ENCODE assay signal across 19 cellular contexts in the genomic region with DNA sequence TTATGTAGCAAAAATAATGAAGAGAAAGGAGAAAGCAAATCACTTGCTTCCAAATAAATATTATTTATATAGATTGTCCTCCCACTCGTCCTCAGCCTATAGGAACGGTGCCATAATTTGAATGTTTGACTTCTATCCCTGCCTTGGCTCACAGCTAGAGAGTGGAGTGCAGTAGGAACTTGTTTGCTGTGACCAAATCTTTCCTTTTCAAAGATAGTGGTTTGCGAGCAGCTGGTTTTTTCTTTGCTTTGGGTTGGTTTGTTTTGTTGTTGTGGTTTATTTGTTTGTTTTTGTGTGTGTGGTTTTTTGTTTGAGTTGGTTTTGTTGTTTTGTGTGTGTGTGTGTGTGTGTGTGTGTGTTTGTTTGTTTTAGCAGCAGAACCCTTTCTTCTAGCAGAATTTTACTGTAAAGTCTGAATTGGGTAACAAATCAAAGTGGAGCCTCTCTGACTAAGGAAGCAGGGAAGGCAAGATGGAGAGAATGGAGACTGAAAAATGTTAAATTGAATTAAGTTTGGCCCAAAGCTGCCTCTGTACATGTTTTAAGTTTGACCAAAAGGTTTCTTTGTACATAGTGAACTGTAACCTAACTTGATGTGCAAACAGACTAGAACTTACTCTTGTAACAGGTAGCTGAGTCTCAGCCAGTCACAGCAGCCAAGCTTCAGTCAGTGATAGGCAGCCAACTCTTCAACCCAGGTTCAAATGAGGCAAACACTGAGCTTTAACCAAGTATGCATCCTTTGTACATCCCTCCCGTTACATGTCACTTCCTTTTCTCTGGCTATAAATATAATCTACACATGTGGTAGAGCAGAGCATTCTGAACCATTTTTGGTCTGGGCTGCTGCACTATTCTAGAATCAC.
DNase-seq lines count a peak whose midpoint lies in the region; ATAC-seq and TF ChIP-seq lines count a peak whose summit lies in the region.
"Had no signal": no experiment of that assay in that cellular context is flagged by ENCODE, and none has a peak within 500 bp of the region (broad histone marks: within the 10 kb centered on the region; RNA-seq: fewer than 3 reads in every experiment).

No MANE protein-coding gene starts in this region.

- no peak overlapping the region for H2BK12ac ChIP-seq in H9 (ENCODE audit: insufficient read length, low read depth, low read length)

- H3K4me1 ChIP-seq in H9 (ENCODE audit: insufficient read depth, low read length), result no peaks in the 10 kb centered on the region; the same call in 1 of the 2 replicates
- H3K4me1 ChIP-seq in OCI-LY7 (ENCODE audit: insufficient read depth, low read length, poor library complexity, severe bottlenecking), result peaks cover 11% of the 10 kb centered on the region
- H3K4me1 ChIP-seq in mesendoderm (ENCODE audit: control insufficient read depth, low read depth, low read length), result peaks cover 4% of the 10 kb centered on the region
- H3K4me1 ChIP-seq in gastroesophageal sphincter, result peaks cover 0 to 4% (median 0%) of the 10 kb centered on the region in 3 donors
- H3K4me1 ChIP-seq: sigmoid colon had no signal

- ATAC-seq in gastroesophageal sphincter, result no peak
- ATAC-seq in sciatic nerve, result no peak
- ATAC-seq: activated naive CD4-positive, alpha-beta T cell treated with anti-CD3 and anti-CD28 coated beads, Interleukin-2, amount 50 U/mL, for 72 hours; gastrocnemius medialis; stimulated activated naive CD8-positive, alpha-beta T cell treated with anti-CD3 and anti-CD28 coated beads, Interleukin-15, Interleukin-2, amounts not matched to agents 100 U/mL and 50 U/mL, for 24 hours had no signal

- H2BK20ac ChIP-seq in H9 (ENCODE audit: low read depth, low read length, poor library complexity, severe bottlenecking), result no peak overlapping the region

- H3K27ac Mint-ChIP-seq in H9, result peak overlapping the region; percentile 16 to 96 (median 83)
- no peak overlapping the region for H3K27ac Mint-ChIP-seq in activated T-cell treated with anti-CD3 and anti-CD28 coated beads, Interleukin-2, amount 50 U/mL, for 24 hours
- H3K27ac Mint-ChIP-seq: CD14-positive monocyte had no signal

- no peak for TF ChIP-seq POLR2A in gastroesophageal sphincter (IDR thresholded peaks at IDR 0.05)

- no peak overlapping the region for H2BK5ac ChIP-seq in H9 (ENCODE audit: insufficient read length, low read length)
- no peak overlapping the region for H2BK5ac ChIP-seq in mesendoderm (ENCODE audit: low read length)

- H3K4me3 Mint-ChIP-seq in H9, result no peak overlapping the region
- no peak overlapping the region for H3K4me3 Mint-ChIP-seq in activated T-cell treated with anti-CD3 and anti-CD28 coated beads, Interleukin-2, amount 50 U/mL, for 24 hours
- H3K4me3 Mint-ChIP-seq: CD14-positive monocyte had no signal

- H3K9ac ChIP-seq in H9 (ENCODE audit: extremely low read depth, insufficient read length, low read length), result no peak overlapping the region
- H3K9ac ChIP-seq in mesendoderm (ENCODE audit: low read length), result no peak overlapping the region

- no peaks in the 10 kb centered on the region for H3K79me2 ChIP-seq in H9 (ENCODE audit: insufficient read depth, low read length)
- H3K79me2 ChIP-seq in OCI-LY7 (ENCODE audit: insufficient read depth, low read depth, low read length), result no peaks in the 10 kb centered on the region
- H3K79me2 ChIP-seq in mesendoderm (ENCODE audit: control insufficient read depth, insufficient read depth, low read length), result no peaks in the 10 kb centered on the region

- H3K4me3 ChIP-seq in OCI-LY7 (ENCODE audit: low read depth, low read length, poor library complexity, severe bottlenecking) (no peak overlapping the region), mesendoderm (ENCODE audit: low read length) (no peak overlapping the region), gastroesophageal sphincter (no peak overlapping the region)
- H3K4me3 ChIP-seq: gastrocnemius medialis, left ventricle myocardium inferior, sigmoid colon had no signal

- no peaks in the 10 kb centered on the region for H3K27me3 ChIP-seq in H9 (ENCODE audit: insufficient read depth, low read length)
- H3K27me3 ChIP-seq in mesendoderm (ENCODE audit: insufficient read depth, low read length, poor library complexity), result no peaks in the 10 kb centered on the region
- H3K27me3 ChIP-seq in gastroesophageal sphincter, result no peaks in the 10 kb centered on the region
- H3K27me3 ChIP-seq: gastrocnemius medialis, sigmoid colon had no signal

- H3K56ac ChIP-seq in H9 (ENCODE audit: insufficient read length, low read depth, low read length) (no peak overlapping the region), mesendoderm (ENCODE audit: low read length) (peak overlapping the region; percentile 15)

- H3K23me2 ChIP-seq in H9 (ENCODE audit: insufficient read length, low read depth, low read length, poor library complexity, severe bottlenecking), result no peaks in the 10 kb centered on the region

- TF ChIP-seq EP300 in gastroesophageal sphincter (IDR thresholded peaks at IDR 0.05), result no peak

- H4K8ac ChIP-seq in H9 (replicated peaks; ENCODE audit: insufficient read length, low read depth, low read length), result no peak overlapping the region
- no peak overlapping the region for H4K8ac ChIP-seq in mesendoderm (ENCODE audit: low read depth, low read length)

- peaks cover 0 to 2% (median 0%) of the 10 kb centered on the region in 3 experiments; a peak in 1 of 7 replicates for H3K36me3 Mint-ChIP-seq in H9 (ENCODE audit: insufficient read depth in 1 of 3, low read depth in 3 of 3)
- H3K36me3 Mint-ChIP-seq in activated T-cell treated with anti-CD3 and anti-CD28 coated beads, Interleukin-2, amount 50 U/mL, for 24 hours (ENCODE audit: low read depth), result peaks cover 13% of the 10 kb centered on the region

- BruUV-seq in OCI-LY7 (replicated peaks; lab: Mats Ljungman, UMichigan), result no TSS peak

- peaks cover 17 to 26% of the 10 kb centered on the region in 2 experiments for H3K4me1 Mint-ChIP-seq in H9
- no peaks in the 10 kb centered on the region for H3K4me1 Mint-ChIP-seq in activated T-cell treated with anti-CD3 and anti-CD28 coated beads, Interleukin-2, amount 50 U/mL, for 24 hours (ENCODE audit: low read depth)

- DNase-seq in NCI-H2107 treated with DMSO at 0.1 percent for 48 hours (lab: John Stamatoyannopoulos, UW; ENCODE audit: unreplicated experiment), result peak; percentile 23
- DNase-seq in NCI-H2107 (lab: John Stamatoyannopoulos, UW), result no peak
- no peak for DNase-seq in H9
- DNase-seq in OCI-LY7 (ENCODE audit: low spot score), result peak; percentile 14
- no peak for DNase-seq in mesendoderm
- DNase-seq in activated T-cell treated with anti-CD3 and anti-CD28 coated beads, Interleukin-2, amount 50 U/mL, for 24 hours, result no peak
- no peak for DNase-seq in sciatic nerve (ENCODE audit: low spot score)
- DNase-seq: DMS 273 treated with DMSO at 0.1 percent for 48 hours; erythroblast; gastrocnemius medialis; left ventricle myocardium inferior; NCI-H1048; sigmoid colon; stimulated activated naive CD8-positive, alpha-beta T cell treated with anti-CD3 and anti-CD28 coated beads, Interleukin-15, Interleukin-2, amounts not matched to agents 100 U/mL and 50 U/mL, for 24 hours; trophoblast cell had no signal

- peak overlapping the region; percentile 19 for H3T11ph ChIP-seq in H9 (ENCODE audit: low read length)

- no peak overlapping the region for H2AK5ac ChIP-seq in H9 (ENCODE audit: insufficient read length, low read length)
- H2AK5ac ChIP-seq in mesendoderm (ENCODE audit: low read length), result no peak overlapping the region

- H3K14ac ChIP-seq in H9 (ENCODE audit: insufficient read depth, low read length), result no peak overlapping the region

- no peaks in the 10 kb centered on the region for H3K9me3 Mint-ChIP-seq in H9
- peaks cover 3% of the 10 kb centered on the region for H3K9me3 Mint-ChIP-seq in activated T-cell treated with anti-CD3 and anti-CD28 coated beads, Interleukin-2, amount 50 U/mL, for 24 hours

- no peak for TF ChIP-seq CTCF in H9 (conservative IDR thresholded peaks at IDR 0.05)
- no peak for TF ChIP-seq CTCF in OCI-LY7 (conservative IDR thresholded peaks at IDR 0.05; ENCODE audit: low read length)
- no peak for TF ChIP-seq CTCF in gastroesophageal sphincter (IDR thresholded peaks at IDR 0.05)

- H3K4me2 ChIP-seq in H9 (ENCODE audit: insufficient read depth, insufficient read length, low read length), result no peak overlapping the region
- peak overlapping the region; percentile 28 for H3K4me2 ChIP-seq in OCI-LY7 (ENCODE audit: low read length)
- H3K4me2 ChIP-seq in mesendoderm (ENCODE audit: low read length), result no peak overlapping the region

- POLR2A ChIA-PET in OCI-LY7 (lab: Charles Lee), result interaction anchor here (0.5 to 1.5 kb wide), 2 partner anchors 22 to 418 kb away, joined by 3 to 4 read pairs; no protein-coding TSS in a partner anchor

- no peak overlapping the region for H4K91ac ChIP-seq in H9 (ENCODE audit: insufficient read length, low read depth, low read length)

- H2BK15ac ChIP-seq in H9 (ENCODE audit: low read depth, low read length) (no peak overlapping the region), mesendoderm (replicated peaks; ENCODE audit: low read depth) (no peak overlapping the region)

- H3K9me3 ChIP-seq in H9 (ENCODE audit: control insufficient read depth, low read depth, low read length), result no peaks in the 10 kb centered on the region
- H3K9me3 ChIP-seq in OCI-LY7 (ENCODE audit: low read length), result no peaks in the 10 kb centered on the region
- H3K9me3 ChIP-seq in gastroesophageal sphincter, result no peaks in the 10 kb centered on the region
- H3K9me3 ChIP-seq: gastrocnemius medialis, left ventricle myocardium inferior, sigmoid colon had no signal

- no peak overlapping the region for H4K5ac ChIP-seq in H9 (ENCODE audit: insufficient read length, low read depth, low read length)
- peak overlapping the region; percentile 13 for H4K5ac ChIP-seq in mesendoderm (ENCODE audit: low read length)

- intact Hi-C loops in OCI-LY7 (cut with micrococcal nuclease; ENCODE audit: unreplicated experiment) (no loop called here), sciatic nerve (cut with DNase I) (no loop called here)

- H3K27me3 Mint-ChIP-seq in H9 (ENCODE audit: low read depth), result no peaks in the 10 kb centered on the region
- H3K27me3 Mint-ChIP-seq in activated T-cell treated with anti-CD3 and anti-CD28 coated beads, Interleukin-2, amount 50 U/mL, for 24 hours, result no peaks in the 10 kb centered on the region

- H3K36me3 ChIP-seq in OCI-LY7 (ENCODE audit: insufficient read depth, low read length) (no peaks in the 10 kb centered on the region), mesendoderm (ENCODE audit: control insufficient read depth, insufficient read depth, low read length) (no peaks in the 10 kb centered on the region), gastroesophageal sphincter (no peaks in the 10 kb centered on the region)
- H3K36me3 ChIP-seq: gastrocnemius medialis, left ventricle myocardium inferior, sigmoid colon had no signal

- H2AFZ ChIP-seq in H9 (ENCODE audit: low read length) (no peak overlapping the region), OCI-LY7 (ENCODE audit: low read length) (0 out of 2 replicates have a peak overlapping the region, but pooled peaks have one; percentile 7)

- no peaks in the 10 kb centered on the region for H3K79me1 ChIP-seq in H9 (ENCODE audit: insufficient read depth, low read depth, low read length, poor library complexity, severe bottlenecking)
- H3K79me1 ChIP-seq in mesendoderm (ENCODE audit: low read length), result no peaks in the 10 kb centered on the region

- no peaks in the 10 kb centered on the region for H3K9me2 ChIP-seq in OCI-LY7 (ENCODE audit: insufficient read depth, low read length)

- H3K23ac ChIP-seq in H9 (ENCODE audit: insufficient read length, low read depth, low read length), result no peak overlapping the region
- H3K23ac ChIP-seq in mesendoderm (ENCODE audit: low read length), result no peak overlapping the region

- no peak overlapping the region for H2BK120ac ChIP-seq in H9 (ENCODE audit: low read depth, low read length, poor library complexity, severe bottlenecking)
- H2BK120ac ChIP-seq in mesendoderm (ENCODE audit: low read depth, low read length), result no peak overlapping the region

- H3K18ac ChIP-seq in H9 (ENCODE audit: insufficient read length, low read depth, low read length) (no peak overlapping the region), mesendoderm (ENCODE audit: low read length) (no peak overlapping the region)

- H4K20me1 ChIP-seq in H9 (ENCODE audit: control insufficient read depth, insufficient read depth, insufficient read length), result no peaks in the 10 kb centered on the region
- no peaks in the 10 kb centered on the region for H4K20me1 ChIP-seq in OCI-LY7 (ENCODE audit: insufficient read depth, low read length)

- no CpG with 5 or more reads among the region's 4 CpGs for WGBS in H9 (ENCODE audit: extremely low coverage, insufficient read length, low lambda C conversion rate)
- WGBS in mesendoderm (ENCODE audit: extremely low coverage, insufficient coverage, low lambda C conversion rate), result no CpG with 5 or more reads among the region's 4 CpGs
- 59 to 70% methylated on average over 4 of the region's 4 CpGs for WGBS in gastroesophageal sphincter (ENCODE audit: low coverage in 1 of 2), 2 donors

- CTCF ChIA-PET in OCI-LY7 (lab: Charles Lee; ENCODE audit: unreplicated experiment), result no interaction called here

- no peak overlapping the region for H3K4ac ChIP-seq in H9 (ENCODE audit: low read depth, low read length)
- no peak overlapping the region for H3K4ac ChIP-seq in mesendoderm (ENCODE audit: low read depth, low read length)

- H3K27ac ChIP-seq in H9 (ENCODE audit: insufficient read length, low read depth, low read length) (peak overlapping the region; percentile 53), OCI-LY7 (ENCODE audit: low read depth, low read length, poor library complexity, severe bottlenecking) (no peak overlapping the region), mesendoderm (ENCODE audit: low read depth, low read length) (peak overlapping the region; percentile 8), gastroesophageal sphincter (no peak overlapping the region)
- H3K27ac ChIP-seq: gastrocnemius medialis, left ventricle myocardium inferior, RWPE1, sigmoid colon had no signal

Comparison
In these comparisons a context has a peak if more than half of its experiments do, and no peak if none do; other contexts are left out.
1. DNase-seq: peak in NCI-H2107 treated with DMSO at 0.1 percent for 48 hours (single experiment) and OCI-LY7 (single experiment); none in NCI-H2107 (single experiment), H9 (single experiment), mesendoderm (single experiment), activated T-cell treated with anti-CD3 and anti-CD28 coated beads, Interleukin-2, amount 50 U/mL, for 24 hours (single experiment) and sciatic nerve (single experiment).
2. H3K27ac ChIP-seq: peak in H9 (single experiment) and mesendoderm (single experiment); none in OCI-LY7 (single experiment) and gastroesophageal sphincter (0 of 4).